Comparison of ENCODE assay signal across 1 cellular context in the genomic region with DNA sequence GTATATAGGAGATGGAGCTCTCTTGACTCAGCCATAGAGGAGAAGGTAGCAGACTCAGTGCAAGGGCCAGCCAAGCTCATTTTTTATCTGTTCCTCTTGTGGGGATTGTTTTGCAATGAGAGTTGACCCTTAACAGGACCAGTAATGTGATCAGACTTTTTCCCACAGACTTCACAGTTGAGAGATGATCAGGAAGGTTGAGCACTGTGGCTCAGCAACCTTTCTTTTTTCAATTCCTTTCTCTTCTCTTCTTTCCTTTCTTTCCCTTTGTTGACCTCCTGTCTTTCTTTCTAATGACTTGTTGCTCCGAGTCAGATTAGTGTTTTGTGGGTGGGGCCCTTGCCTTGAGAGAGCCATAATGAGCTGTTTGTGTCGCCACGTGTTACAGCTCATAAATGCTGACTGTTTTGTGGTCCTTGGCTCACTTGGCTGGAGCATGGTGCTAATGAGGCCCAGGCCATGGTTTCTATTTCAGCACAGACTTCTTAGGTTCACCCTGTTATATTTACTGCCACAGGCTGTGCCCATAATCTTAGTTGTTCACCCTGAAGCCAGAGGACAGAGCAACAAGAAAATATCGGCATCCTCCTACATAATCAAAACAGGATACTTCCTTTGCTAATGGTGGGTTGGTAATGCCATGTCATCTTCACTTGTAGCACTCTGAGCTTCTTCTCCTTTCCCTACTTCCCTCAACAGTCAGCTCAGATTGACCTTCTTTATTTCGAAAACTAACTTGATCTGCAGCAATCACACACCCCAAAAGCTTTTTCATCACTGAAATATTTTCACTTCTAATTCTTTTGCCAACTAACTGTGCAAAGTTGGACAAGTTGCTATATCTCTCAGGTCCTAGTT.
TF ChIP-seq lines count a peak whose summit lies in the region.

No MANE protein-coding gene starts in this region.

TF ChIP-seq in HEK293, 187 proteins besides CTCF, POLR2A, EP300 and RAD21 (continued from another document):
- no peak for TF ChIP-seq ZBTB49 (tag by site-specific recombination; IDR thresholded peaks at IDR 0.05; ENCODE audit: low read depth)
- TF ChIP-seq, protein P1, sequence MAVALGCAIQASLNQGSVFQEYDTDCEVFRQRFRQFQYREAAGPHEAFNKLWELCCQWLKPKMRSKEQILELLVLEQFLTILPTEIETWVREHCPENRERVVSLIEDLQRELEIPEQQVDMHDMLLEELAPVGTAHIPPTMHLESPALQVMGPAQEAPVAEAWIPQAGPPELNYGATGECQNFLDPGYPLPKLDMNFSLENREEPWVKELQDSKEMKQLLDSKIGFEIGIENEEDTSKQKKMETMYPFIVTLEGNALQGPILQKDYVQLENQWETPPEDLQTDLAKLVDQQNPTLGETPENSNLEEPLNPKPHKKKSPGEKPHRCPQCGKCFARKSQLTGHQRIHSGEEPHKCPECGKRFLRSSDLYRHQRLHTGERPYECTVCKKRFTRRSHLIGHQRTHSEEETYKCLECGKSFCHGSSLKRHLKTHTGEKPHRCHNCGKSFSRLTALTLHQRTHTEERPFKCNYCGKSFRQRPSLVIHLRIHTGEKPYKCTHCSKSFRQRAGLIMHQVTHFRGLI (tag by site-specific recombination; IDR thresholded peaks at IDR 0.05): no peak
- no peak for TF ChIP-seq SP3 (tag by site-specific recombination; IDR thresholded peaks at IDR 0.05)
- no peak for TF ChIP-seq ZNF704 (tag by site-specific recombination; IDR thresholded peaks at IDR 0.05)
- no peak for TF ChIP-seq OSR2 (tag by site-specific recombination; IDR thresholded peaks at IDR 0.05)
- no peak for TF ChIP-seq SETDB1 (IDR thresholded peaks at IDR 0.05; ENCODE audit: insufficient read length, low read length)
- TF ChIP-seq KLF9 (tag by site-specific recombination; IDR thresholded peaks at IDR 0.05; ENCODE audit: low read depth): peak; percentile 28; the same call in 1 of the 2 replicates
- peak; percentile 78 for TF ChIP-seq SCRT2 (tag by site-specific recombination; IDR thresholded peaks at IDR 0.05)
- no peak for TF ChIP-seq ZBTB8A (tag by site-specific recombination; IDR thresholded peaks at IDR 0.05)
- no peak for TF ChIP-seq ZNF585B (tag by site-specific recombination; IDR thresholded peaks at IDR 0.05)
- TF ChIP-seq ZNF692 (tag by site-specific recombination; IDR thresholded peaks at IDR 0.05): 0 out of 2 replicates have a peak, but pooled peaks have one; percentile 16
- no peak for TF ChIP-seq ZNF324 (tag by site-specific recombination; IDR thresholded peaks at IDR 0.05)
- no peak for TF ChIP-seq ZNF18 (tag by site-specific recombination; IDR thresholded peaks at IDR 0.05)
- no peak for TF ChIP-seq REPIN1 (tag by site-specific recombination; IDR thresholded peaks at IDR 0.05; ENCODE audit: low read depth)
- no peak for TF ChIP-seq ZNF521 (tag by site-specific recombination; IDR thresholded peaks at IDR 0.05)
- 0 out of 2 replicates have a peak, but pooled peaks have one; percentile 26 for TF ChIP-seq ZBTB17 (tag by site-specific recombination; IDR thresholded peaks at IDR 0.05)
- TF ChIP-seq ZNF830 (tag by site-specific recombination; IDR thresholded peaks at IDR 0.05; ENCODE audit: low read depth): no peak
- no peak for TF ChIP-seq ZNF768 (tag by site-specific recombination; IDR thresholded peaks at IDR 0.05)
- no peak for TF ChIP-seq ZNF266 (tag by site-specific recombination; IDR thresholded peaks at IDR 0.05; ENCODE audit: low read depth)
TF ChIP-seq in HEK293: peak in this region for 5.
